ENCODE assay signal across 1 cellular context in the genomic region with DNA sequence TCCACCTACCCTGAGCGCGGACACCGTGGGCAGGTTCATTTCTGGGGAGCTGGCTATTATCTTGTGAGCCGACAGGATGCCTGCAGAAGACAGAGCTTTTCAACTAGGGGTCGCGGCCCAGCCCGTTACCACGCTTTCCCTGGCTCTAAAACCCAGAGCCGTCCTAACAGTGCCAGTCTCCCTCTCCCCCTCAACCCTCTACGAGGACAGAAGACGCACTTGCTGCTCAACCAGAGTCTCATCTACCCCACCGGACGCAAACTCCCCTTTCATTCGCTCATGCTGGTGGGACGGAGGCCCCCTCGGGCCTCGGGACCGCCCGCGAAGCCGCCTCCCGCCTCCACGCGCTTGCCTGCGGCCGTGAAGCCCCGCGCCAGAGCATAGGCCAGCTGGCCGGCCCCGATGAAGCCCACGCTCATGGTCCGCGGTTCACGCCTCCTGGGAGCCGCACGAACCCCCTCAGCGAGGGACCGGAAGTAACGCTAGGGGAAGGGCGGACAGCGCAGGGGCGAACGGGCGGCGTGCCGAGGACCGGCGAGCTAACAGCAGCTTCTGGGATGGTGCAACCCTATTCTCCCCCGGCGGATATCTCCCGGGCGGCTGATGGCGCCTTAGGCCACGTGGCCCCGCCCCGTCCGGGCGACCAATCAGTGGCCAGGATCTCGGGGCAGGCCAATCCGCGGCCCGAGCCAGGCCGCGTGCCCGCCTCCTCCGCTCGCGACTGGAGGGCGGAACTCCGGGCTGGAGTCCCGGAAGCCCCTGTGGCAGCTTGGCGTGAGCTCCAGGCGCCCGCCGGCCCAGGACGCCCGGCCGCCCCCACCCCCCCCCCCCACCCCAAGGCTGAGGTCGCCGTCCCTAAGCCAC.
TF ChIP-seq lines count a peak whose summit lies in the region.

A gene (minus strand): TSS at position 559 of the 864 bp plus-strand sequence. CDS start 140 bp downstream, at position 419.

TF ChIP-seq in HepG2, 621 proteins besides CTCF, POLR2A, EP300 and RAD21 (continued from another document and continues in another):
- TF ChIP-seq, protein P1, sequence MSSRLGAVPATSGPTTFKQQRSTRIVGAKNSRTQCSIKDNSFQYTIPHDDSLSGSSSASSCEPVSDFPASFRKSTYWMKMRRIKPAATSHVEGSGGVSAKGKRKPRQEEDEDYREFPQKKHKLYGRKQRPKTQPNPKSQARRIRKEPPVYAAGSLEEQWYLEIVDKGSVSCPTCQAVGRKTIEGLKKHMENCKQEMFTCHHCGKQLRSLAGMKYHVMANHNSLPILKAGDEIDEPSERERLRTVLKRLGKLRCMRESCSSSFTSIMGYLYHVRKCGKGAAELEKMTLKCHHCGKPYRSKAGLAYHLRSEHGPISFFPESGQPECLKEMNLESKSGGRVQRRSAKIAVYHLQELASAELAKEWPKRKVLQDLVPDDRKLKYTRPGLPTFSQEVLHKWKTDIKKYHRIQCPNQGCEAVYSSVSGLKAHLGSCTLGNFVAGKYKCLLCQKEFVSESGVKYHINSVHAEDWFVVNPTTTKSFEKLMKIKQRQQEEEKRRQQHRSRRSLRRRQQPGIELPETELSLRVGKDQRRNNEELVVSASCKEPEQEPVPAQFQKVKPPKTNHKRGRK (CRISPR knock-in tag; IDR thresholded peaks at IDR 0.05) = no peak
- no peak for TF ChIP-seq ZNF530 (CRISPR knock-in tag; IDR thresholded peaks at IDR 0.05; ENCODE audit: low read depth)
- TF ChIP-seq, protein P2, sequence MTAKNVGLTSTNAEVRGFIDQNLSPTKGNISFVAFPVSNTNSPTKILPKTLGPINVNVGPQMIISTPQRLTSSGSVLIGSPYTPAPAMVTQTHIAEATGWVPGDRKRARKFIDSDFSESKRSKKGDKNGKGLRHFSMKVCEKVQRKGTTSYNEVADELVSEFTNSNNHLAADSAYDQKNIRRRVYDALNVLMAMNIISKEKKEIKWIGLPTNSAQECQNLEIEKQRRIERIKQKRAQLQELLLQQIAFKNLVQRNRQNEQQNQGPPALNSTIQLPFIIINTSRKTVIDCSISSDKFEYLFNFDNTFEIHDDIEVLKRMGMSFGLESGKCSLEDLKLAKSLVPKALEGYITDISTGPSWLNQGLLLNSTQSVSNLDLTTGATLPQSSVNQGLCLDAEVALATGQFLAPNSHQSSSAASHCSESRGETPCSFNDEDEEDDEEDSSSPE (CRISPR knock-in tag; IDR thresholded peaks at IDR 0.05) = peak; percentile 79
- TF ChIP-seq, protein P3, sequence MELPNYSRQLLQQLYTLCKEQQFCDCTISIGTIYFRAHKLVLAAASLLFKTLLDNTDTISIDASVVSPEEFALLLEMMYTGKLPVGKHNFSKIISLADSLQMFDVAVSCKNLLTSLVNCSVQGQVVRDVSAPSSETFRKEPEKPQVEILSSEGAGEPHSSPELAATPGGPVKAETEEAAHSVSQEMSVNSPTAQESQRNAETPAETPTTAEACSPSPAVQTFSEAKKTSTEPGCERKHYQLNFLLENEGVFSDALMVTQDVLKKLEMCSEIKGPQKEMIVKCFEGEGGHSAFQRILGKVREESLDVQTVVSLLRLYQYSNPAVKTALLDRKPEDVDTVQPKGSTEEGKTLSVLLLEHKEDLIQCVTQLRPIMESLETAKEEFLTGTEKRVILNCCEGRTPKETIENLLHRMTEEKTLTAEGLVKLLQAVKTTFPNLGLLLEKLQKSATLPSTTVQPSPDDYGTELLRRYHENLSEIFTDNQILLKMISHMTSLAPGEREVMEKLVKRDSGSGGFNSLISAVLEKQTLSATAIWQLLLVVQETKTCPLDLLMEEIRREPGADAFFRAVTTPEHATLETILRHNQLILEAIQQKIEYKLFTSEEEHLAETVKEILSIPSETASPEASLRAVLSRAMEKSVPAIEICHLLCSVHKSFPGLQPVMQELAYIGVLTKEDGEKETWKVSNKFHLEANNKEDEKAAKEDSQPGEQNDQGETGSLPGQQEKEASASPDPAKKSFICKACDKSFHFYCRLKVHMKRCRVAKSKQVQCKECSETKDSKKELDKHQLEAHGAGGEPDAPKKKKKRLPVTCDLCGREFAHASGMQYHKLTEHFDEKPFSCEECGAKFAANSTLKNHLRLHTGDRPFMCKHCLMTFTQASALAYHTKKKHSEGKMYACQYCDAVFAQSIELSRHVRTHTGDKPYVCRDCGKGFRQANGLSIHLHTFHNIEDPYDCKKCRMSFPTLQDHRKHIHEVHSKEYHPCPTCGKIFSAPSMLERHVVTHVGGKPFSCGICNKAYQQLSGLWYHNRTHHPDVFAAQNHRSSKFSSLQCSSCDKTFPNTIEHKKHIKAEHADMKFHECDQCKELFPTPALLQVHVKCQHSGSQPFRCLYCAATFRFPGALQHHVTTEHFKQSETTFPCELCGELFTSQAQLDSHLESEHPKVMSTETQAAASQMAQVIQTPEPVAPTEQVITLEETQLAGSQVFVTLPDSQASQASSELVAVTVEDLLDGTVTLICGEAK (IDR thresholded peaks at IDR 0.05) = no peak
- TF ChIP-seq, protein P3 (CRISPR knock-in tag; IDR thresholded peaks at IDR 0.05) = no peak; the same call in 1 of the 2 replicates
- peak; percentile 9; the same call in 1 of the 2 replicates for TF ChIP-seq JUND (CRISPR knock-in tag; IDR thresholded peaks at IDR 0.05)
- TF ChIP-seq, protein P4, sequence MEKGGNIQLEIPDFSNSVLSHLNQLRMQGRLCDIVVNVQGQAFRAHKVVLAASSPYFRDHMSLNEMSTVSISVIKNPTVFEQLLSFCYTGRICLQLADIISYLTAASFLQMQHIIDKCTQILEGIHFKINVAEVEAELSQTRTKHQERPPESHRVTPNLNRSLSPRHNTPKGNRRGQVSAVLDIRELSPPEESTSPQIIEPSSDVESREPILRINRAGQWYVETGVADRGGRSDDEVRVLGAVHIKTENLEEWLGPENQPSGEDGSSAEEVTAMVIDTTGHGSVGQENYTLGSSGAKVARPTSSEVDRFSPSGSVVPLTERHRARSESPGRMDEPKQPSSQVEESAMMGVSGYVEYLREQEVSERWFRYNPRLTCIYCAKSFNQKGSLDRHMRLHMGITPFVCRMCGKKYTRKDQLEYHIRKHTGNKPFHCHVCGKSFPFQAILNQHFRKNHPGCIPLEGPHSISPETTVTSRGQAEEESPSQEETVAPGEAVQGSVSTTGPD (CRISPR knock-in tag; IDR thresholded peaks at IDR 0.05) = no peak
- peak; percentile 46; the same call in 1 of the 2 replicates for TF ChIP-seq CREM (IDR thresholded peaks at IDR 0.05)
- no peak; the same call in 1 of the 2 replicates for TF ChIP-seq CREM (CRISPR knock-in tag; IDR thresholded peaks at IDR 0.05)
- no peak for TF ChIP-seq BRCA1 (CRISPR knock-in tag; IDR thresholded peaks at IDR 0.05)
- TF ChIP-seq, protein P5, sequence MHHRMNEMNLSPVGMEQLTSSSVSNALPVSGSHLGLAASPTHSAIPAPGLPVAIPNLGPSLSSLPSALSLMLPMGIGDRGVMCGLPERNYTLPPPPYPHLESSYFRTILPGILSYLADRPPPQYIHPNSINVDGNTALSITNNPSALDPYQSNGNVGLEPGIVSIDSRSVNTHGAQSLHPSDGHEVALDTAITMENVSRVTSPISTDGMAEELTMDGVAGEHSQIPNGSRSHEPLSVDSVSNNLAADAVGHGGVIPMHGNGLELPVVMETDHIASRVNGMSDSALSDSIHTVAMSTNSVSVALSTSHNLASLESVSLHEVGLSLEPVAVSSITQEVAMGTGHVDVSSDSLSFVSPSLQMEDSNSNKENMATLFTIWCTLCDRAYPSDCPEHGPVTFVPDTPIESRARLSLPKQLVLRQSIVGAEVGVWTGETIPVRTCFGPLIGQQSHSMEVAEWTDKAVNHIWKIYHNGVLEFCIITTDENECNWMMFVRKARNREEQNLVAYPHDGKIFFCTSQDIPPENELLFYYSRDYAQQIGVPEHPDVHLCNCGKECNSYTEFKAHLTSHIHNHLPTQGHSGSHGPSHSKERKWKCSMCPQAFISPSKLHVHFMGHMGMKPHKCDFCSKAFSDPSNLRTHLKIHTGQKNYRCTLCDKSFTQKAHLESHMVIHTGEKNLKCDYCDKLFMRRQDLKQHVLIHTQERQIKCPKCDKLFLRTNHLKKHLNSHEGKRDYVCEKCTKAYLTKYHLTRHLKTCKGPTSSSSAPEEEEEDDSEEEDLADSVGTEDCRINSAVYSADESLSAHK (CRISPR knock-in tag; IDR thresholded peaks at IDR 0.05; ENCODE audit: borderline replicate concordance) = no peak
- TF ChIP-seq, protein P6, sequence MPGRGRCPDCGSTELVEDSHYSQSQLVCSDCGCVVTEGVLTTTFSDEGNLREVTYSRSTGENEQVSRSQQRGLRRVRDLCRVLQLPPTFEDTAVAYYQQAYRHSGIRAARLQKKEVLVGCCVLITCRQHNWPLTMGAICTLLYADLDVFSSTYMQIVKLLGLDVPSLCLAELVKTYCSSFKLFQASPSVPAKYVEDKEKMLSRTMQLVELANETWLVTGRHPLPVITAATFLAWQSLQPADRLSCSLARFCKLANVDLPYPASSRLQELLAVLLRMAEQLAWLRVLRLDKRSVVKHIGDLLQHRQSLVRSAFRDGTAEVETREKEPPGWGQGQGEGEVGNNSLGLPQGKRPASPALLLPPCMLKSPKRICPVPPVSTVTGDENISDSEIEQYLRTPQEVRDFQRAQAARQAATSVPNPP (CRISPR knock-in tag; IDR thresholded peaks at IDR 0.05) = no peak
- 0 out of 2 replicates have a peak, but pooled peaks have one; percentile 2 for TF ChIP-seq CENPT (CRISPR knock-in tag; IDR thresholded peaks at IDR 0.05; ENCODE audit: low read depth)
- peak; percentile 64; the same call in 1 of the 2 replicates for TF ChIP-seq GATA4 (IDR thresholded peaks at IDR 0.05; ENCODE audit: borderline replicate concordance, low read depth)
- TF ChIP-seq RCOR2 (CRISPR knock-in tag; IDR thresholded peaks at IDR 0.05) = no peak
- peak; percentile 35; the same call in 1 of the 2 replicates for TF ChIP-seq KDM3A (CRISPR knock-in tag; IDR thresholded peaks at IDR 0.05; ENCODE audit: low read depth)
- TF ChIP-seq HCFC1 (IDR thresholded peaks at IDR 0.05; ENCODE audit: low read depth, low read length) = no peak; the same call in 1 of the 2 replicates
- TF ChIP-seq, protein P7, sequence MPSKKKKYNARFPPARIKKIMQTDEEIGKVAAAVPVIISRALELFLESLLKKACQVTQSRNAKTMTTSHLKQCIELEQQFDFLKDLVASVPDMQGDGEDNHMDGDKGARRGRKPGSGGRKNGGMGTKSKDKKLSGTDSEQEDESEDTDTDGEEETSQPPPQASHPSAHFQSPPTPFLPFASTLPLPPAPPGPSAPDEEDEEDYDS (CRISPR knock-in tag; IDR thresholded peaks at IDR 0.05) = peak; percentile 39; the same call in 1 of the 2 replicates
- TF ChIP-seq, protein P8, sequence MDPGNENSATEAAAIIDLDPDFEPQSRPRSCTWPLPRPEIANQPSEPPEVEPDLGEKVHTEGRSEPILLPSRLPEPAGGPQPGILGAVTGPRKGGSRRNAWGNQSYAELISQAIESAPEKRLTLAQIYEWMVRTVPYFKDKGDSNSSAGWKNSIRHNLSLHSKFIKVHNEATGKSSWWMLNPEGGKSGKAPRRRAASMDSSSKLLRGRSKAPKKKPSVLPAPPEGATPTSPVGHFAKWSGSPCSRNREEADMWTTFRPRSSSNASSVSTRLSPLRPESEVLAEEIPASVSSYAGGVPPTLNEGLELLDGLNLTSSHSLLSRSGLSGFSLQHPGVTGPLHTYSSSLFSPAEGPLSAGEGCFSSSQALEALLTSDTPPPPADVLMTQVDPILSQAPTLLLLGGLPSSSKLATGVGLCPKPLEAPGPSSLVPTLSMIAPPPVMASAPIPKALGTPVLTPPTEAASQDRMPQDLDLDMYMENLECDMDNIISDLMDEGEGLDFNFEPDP (CRISPR knock-in tag; conservative IDR thresholded peaks at IDR 0.05) = no peak; the same call in 1 of the 2 replicates
- TF ChIP-seq ZFY (CRISPR knock-in tag; IDR thresholded peaks at IDR 0.05) = peak; percentile 91
- TF ChIP-seq, protein P9, sequence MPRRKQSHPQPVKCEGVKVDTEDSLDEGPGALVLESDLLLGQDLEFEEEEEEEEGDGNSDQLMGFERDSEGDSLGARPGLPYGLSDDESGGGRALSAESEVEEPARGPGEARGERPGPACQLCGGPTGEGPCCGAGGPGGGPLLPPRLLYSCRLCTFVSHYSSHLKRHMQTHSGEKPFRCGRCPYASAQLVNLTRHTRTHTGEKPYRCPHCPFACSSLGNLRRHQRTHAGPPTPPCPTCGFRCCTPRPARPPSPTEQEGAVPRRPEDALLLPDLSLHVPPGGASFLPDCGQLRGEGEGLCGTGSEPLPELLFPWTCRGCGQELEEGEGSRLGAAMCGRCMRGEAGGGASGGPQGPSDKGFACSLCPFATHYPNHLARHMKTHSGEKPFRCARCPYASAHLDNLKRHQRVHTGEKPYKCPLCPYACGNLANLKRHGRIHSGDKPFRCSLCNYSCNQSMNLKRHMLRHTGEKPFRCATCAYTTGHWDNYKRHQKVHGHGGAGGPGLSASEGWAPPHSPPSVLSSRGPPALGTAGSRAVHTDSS (CRISPR knock-in tag; conservative IDR thresholded peaks at IDR 0.05) = no peak
- TF ChIP-seq RBM39 (IDR thresholded peaks at IDR 0.05; ENCODE audit: low read depth, low read length, poor library complexity, severe bottlenecking) = no peak
- no peak; the same call in 1 of the 2 replicates for TF ChIP-seq ZNF235 (CRISPR knock-in tag; IDR thresholded peaks at IDR 0.05; ENCODE audit: borderline replicate concordance)
- no peak; a peak in 1 of 4 replicates for TF ChIP-seq NR2F1 (CRISPR knock-in tag; IDR thresholded peaks at IDR 0.05)
- TF ChIP-seq RFX1 (IDR thresholded peaks at IDR 0.05) = no peak
- TF ChIP-seq MTA3 (CRISPR knock-in tag; IDR thresholded peaks at IDR 0.05) = no peak
- TF ChIP-seq ZNF615 (CRISPR knock-in tag; IDR thresholded peaks at IDR 0.05; ENCODE audit: borderline replicate concordance) = no peak
- TF ChIP-seq ZNF839 (CRISPR knock-in tag; IDR thresholded peaks at IDR 0.05; ENCODE audit: borderline replicate concordance) = 0 out of 2 replicates have a peak, but pooled peaks have one; percentile 29
- TF ChIP-seq ZNF234 (CRISPR knock-in tag; conservative IDR thresholded peaks at IDR 0.05) = peak; percentile 77; the same call in 1 of the 2 replicates
- no peak for TF ChIP-seq SCMH1 (CRISPR knock-in tag; IDR thresholded peaks at IDR 0.05; ENCODE audit: borderline replicate concordance)
- no peak for TF ChIP-seq ZNF660 (CRISPR knock-in tag; IDR thresholded peaks at IDR 0.05; ENCODE audit: borderline replicate concordance, low read depth)
